7 cellular contexts compared by ENCODE assay signal in the genomic region with DNA sequence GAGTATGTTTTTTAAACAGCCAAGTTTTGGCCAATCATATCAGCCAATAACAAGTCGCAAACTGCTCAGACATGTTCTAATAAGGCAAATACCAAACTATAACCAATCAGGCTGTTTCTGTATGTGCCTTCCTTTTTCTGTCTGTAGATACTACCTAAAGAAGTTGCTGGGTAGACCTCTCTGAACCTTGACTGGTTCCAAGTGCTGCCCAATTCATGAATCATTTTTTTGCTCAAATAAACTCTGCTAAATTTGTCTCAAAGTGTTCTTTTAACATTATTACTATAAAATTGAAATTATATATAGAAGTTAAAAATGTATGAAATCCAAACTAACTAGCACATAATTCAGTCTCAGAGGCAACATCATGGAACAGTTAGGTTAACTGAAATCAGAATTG.
"Had no signal": no experiment of that assay in that cellular context is flagged by ENCODE, and none has a peak within 500 bp of the region (broad histone marks: within the 10 kb centered on the region; RNA-seq: fewer than 3 reads in every experiment).

No MANE protein-coding gene starts in this region.

- H2AFZ ChIP-seq: GM23248 had no signal

- H3K9ac ChIP-seq: GM23248 had no signal

- FAIRE-seq: HTR-8/SVneo had no signal

- H3K9me3 ChIP-seq: HAP-1 had no signal

- H3K36me3 ChIP-seq: HAP-1 had no signal

- DNase-seq: GM23248, GOT3, H7, KBM-7 had no signal

- H3K4me3 ChIP-seq: GM23248, HAP-1 had no signal

- ATAC-seq: HCT116 had no signal

- H3K27ac ChIP-seq: GM23248 had no signal
